15 cellular contexts compared by ENCODE assay signal in genomic region chr4:177384856-177385396, GRCh38.
"Had no signal": no experiment of that assay in that cellular context is flagged by ENCODE, and none has a peak within 500 bp of the region (broad histone marks: within the 10 kb centered on the region; RNA-seq: fewer than 3 reads in every experiment).

No MANE protein-coding gene starts in this region.

- H2AFZ ChIP-seq: hepatocyte had no signal

- H3K4me3 ChIP-seq: hepatocyte, psoas muscle, sigmoid colon, upper lobe of left lung had no signal

- H3K9me3 Mint-ChIP-seq: activated CD4-positive, alpha-beta T cell treated with anti-CD3 and anti-CD28 coated beads, Interleukin-2, amount 10 ng/mL, durations not matched to agents 24 days and 14 days; activated naive CD4-positive, alpha-beta T cell treated with anti-CD3 and anti-CD28 coated beads, Interleukin-2, amount 50 U/mL, for 24 hours; naive thymus-derived CD4-positive, alpha-beta T cell had no signal

- H3K4me3 Mint-ChIP-seq: activated CD4-positive, alpha-beta T cell treated with anti-CD3 and anti-CD28 coated beads, Interleukin-2, amount 10 ng/mL, durations not matched to agents 24 days and 14 days; activated naive CD4-positive, alpha-beta T cell treated with anti-CD3 and anti-CD28 coated beads, Interleukin-2, amount 50 U/mL, for 24 hours had no signal

- H3K36me3 Mint-ChIP-seq: activated naive CD4-positive, alpha-beta T cell treated with anti-CD3 and anti-CD28 coated beads, Interleukin-2, amount 50 U/mL, for 24 hours; naive thymus-derived CD4-positive, alpha-beta T cell had no signal

- H3K36me3 ChIP-seq: brain microvascular endothelial cell, sigmoid colon, upper lobe of left lung, WERI-Rb-1 had no signal

- H3K27me3 Mint-ChIP-seq: activated naive CD4-positive, alpha-beta T cell treated with anti-CD3 and anti-CD28 coated beads, Interleukin-2, amount 50 U/mL, for 24 hours had no signal

- H3K4me1 Mint-ChIP-seq: activated naive CD4-positive, alpha-beta T cell treated with anti-CD3 and anti-CD28 coated beads, Interleukin-2, amount 50 U/mL, for 24 hours had no signal

- H3K4me2 ChIP-seq: hepatocyte had no signal

- ATAC-seq: naive thymus-derived CD4-positive, alpha-beta T cell; psoas muscle had no signal

- H3K27ac Mint-ChIP-seq: activated CD4-positive, alpha-beta T cell treated with anti-CD3 and anti-CD28 coated beads, Interleukin-2, amount 10 ng/mL, durations not matched to agents 24 days and 14 days; activated naive CD4-positive, alpha-beta T cell treated with anti-CD3 and anti-CD28 coated beads, Interleukin-2, amount 50 U/mL, for 24 hours had no signal

- H3K79me2 ChIP-seq: hepatocyte had no signal

- H3K4me1 ChIP-seq: psoas muscle, sigmoid colon, upper lobe of left lung had no signal

- H3K27ac ChIP-seq: brain microvascular endothelial cell, hepatocyte, psoas muscle, sigmoid colon, upper lobe of left lung, WERI-Rb-1 had no signal

- H3K27me3 ChIP-seq: brain microvascular endothelial cell, hepatocyte, sigmoid colon, upper lobe of left lung had no signal

- H3K9me3 ChIP-seq: psoas muscle, sigmoid colon, upper lobe of left lung had no signal

- DNase-seq: activated CD4-positive, alpha-beta T cell treated with anti-CD3 and anti-CD28 coated beads, Interleukin-2, amount 10 ng/mL, durations not matched to agents 24 days and 14 days; activated CD8-positive, alpha-beta memory T cell treated with anti-CD3 and anti-CD28 coated beads for 24 hours; amygdala; brain microvascular endothelial cell; dermis blood vessel endothelial cell; naive thymus-derived CD4-positive, alpha-beta T cell; psoas muscle; sigmoid colon; stimulated activated CD4-positive, alpha-beta T cell treated with anti-CD3 and anti-CD28 coated beads, Interleukin-12 subunit alpha, Interleukin-12 subunit beta, amount 100 ng/mL, for 4 hours; stimulated activated naive CD4-positive, alpha-beta T cell treated with Interleukin-2 at 50 U/mL for 16 hours; T-helper 1 cell; upper lobe of left lung; WERI-Rb-1 had no signal
